ENCODE assay signal across 14 cellular contexts in the genomic region with DNA sequence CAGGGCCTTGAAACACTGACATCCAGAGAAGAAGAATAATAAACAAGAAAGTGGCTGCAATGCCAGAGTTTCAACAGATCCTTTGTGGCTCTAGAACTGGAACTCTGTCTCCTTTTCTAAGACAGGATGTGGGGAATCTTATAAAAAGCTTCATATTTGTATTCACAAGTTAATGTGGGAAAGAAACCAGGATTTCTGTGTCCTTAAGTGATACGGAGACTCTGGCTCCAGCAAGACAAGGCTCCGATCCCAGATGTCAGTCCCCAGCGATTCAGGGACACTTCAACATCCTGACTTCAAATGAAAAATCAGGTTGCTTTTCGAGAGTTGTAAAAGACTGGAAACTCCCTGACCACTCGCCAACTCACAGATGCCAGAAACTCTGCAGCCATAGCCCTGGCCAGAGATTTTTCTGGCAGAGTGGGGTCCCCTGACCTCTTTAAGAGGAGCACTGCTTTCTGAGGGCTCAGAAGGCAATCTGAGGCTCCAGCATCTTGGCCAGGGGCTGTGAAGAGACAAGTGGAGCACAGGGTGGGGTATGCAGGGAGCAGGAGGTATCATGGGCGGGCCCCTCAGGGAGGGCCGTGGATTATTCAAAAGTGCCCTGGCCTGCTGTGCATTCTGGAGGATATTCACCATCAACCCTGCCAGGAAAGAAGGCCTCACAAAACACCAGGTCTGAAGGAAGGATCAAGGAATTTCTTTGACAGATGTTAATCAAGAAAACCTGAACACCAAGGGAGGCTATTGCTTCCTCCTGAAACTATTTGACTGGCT. TPM values are rescaled to one million over a fixed set of nuclear protein-coding genes. Genes with fewer than 3 reads are reported as not detected.
DNase-seq lines count a peak whose midpoint lies in the region; ATAC-seq and TF ChIP-seq lines count a peak whose summit lies in the region.
"Had no signal": no experiment of that assay in that cellular context is flagged by ENCODE, and none has a peak within 500 bp of the region (broad histone marks: within the 10 kb centered on the region; RNA-seq: fewer than 3 reads in every experiment).

No MANE protein-coding gene starts in this region.

- no peaks in the 10 kb centered on the region for H3K36me3 ChIP-seq in MG63
- H3K36me3 ChIP-seq in esophagus muscularis mucosa, result no peaks in the 10 kb centered on the region
- no peaks in the 10 kb centered on the region for H3K36me3 ChIP-seq in mucosa of descending colon (ENCODE audit: low read depth)
- no peaks in the 10 kb centered on the region for H3K36me3 ChIP-seq in tibial artery

- intact Hi-C loops in esophagus muscularis mucosa (cut with DNase I) (no loop called here), mucosa of descending colon (cut with DNase I, micrococcal nuclease) (no loop called here), tibial artery (cut with DNase I; ENCODE audit: low total_unique reads) (no loop called here)

- no peaks in the 10 kb centered on the region for H3K9me3 ChIP-seq in MG63
- H3K9me3 ChIP-seq in esophagus muscularis mucosa, result no peaks in the 10 kb centered on the region
- H3K9me3 ChIP-seq in mucosa of descending colon, result no peaks in the 10 kb centered on the region
- no peaks in the 10 kb centered on the region for H3K9me3 ChIP-seq in tibial artery

- H3K4me3 ChIP-seq in MG63, result no peak overlapping the region
- H3K4me3 ChIP-seq in esophagus muscularis mucosa, result no peak overlapping the region
- H3K4me3 ChIP-seq in mucosa of descending colon, result no peak overlapping the region
- no peak overlapping the region for H3K4me3 ChIP-seq in tibial artery
- H3K4me3 ChIP-seq: lung had no signal

- 36% methylated on average over 6 of the region's 7 CpGs for WGBS in esophagus muscularis mucosa

- DNase-seq in MG63, result peak; percentile 54
- DNase-seq in esophagus muscularis mucosa (ENCODE audit: extremely low spot score), result peak; percentile 92
- DNase-seq in mucosa of descending colon, result peak in 2 of 3 donors; percentile 23 to 42
- peak in 1 of 2 donors; percentile 34 for DNase-seq in tibial artery
- DNase-seq in effector CD8-positive, alpha-beta T cell (lab: John Stamatoyannopoulos, UW), result no peak
- DNase-seq in NCI-H1436 treated with DMSO at 0.1 percent for 48 hours (lab: John Stamatoyannopoulos, UW), result no peak
- DNase-seq: activated T-cell treated with anti-CD3 and anti-CD28 coated beads, Interleukin-2, amount 50 U/mL, for 4 hours; central memory CD4-positive, alpha-beta T cell; glutamatergic neuron; NCI-H446 treated with DMSO at 0.1 percent for 48 hours; small intestine had no signal

- ATAC-seq in mucosa of descending colon, result no peak
- no peak for ATAC-seq in GM19351 (IDR thresholded peaks at IDR 0.05; ENCODE audit: unreplicated experiment)
- ATAC-seq: activated T-cell treated with anti-CD3 and anti-CD28 coated beads, Interleukin-2, amount 50 U/mL, for 4 hours had no signal

- H3K27me3 ChIP-seq in MG63 (no peaks in the 10 kb centered on the region), esophagus muscularis mucosa (no peaks in the 10 kb centered on the region), tibial artery (no peaks in the 10 kb centered on the region)

- TF ChIP-seq EP300 in esophagus muscularis mucosa (IDR thresholded peaks at IDR 0.05), result no peak

- H3K4me1 ChIP-seq in esophagus muscularis mucosa, result peaks cover 9 to 27% (median 24%) of the 10 kb centered on the region in 4 donors
- no peaks in the 10 kb centered on the region for H3K4me1 ChIP-seq in mucosa of descending colon (ENCODE audit: low read depth)
- H3K4me1 ChIP-seq in tibial artery, result peaks cover 0 to 10% (median 5%) of the 10 kb centered on the region in 4 donors

- TF ChIP-seq POLR2A in esophagus muscularis mucosa (IDR thresholded peaks at IDR 0.05; ENCODE audit: low read depth), result no peak

- H3K27ac ChIP-seq in esophagus muscularis mucosa (replicated peaks in 1 of 4), result peak overlapping the region; percentile 20 to 62 (median 34)
- peak overlapping the region; percentile 42 to 47 for H3K27ac ChIP-seq in tibial artery
- H3K27ac ChIP-seq: RWPE1 had no signal

- TF ChIP-seq CTCF in esophagus muscularis mucosa (IDR thresholded peaks at IDR 0.05) (peak in 1 of 3 experiments; percentile 6), mucosa of descending colon (IDR thresholded peaks at IDR 0.05) (no peak), tibial artery (IDR thresholded peaks at IDR 0.05) (no peak)

RNA-seq across cellular contexts. Expression of gene TMX1, which starts 53.3 kb away (rescaled TPM):
- total RNA-seq in MG63 (2014; rRNA removed; shearing (Covaris generic); ENCODE audit: low replicate concordance), result 31.8 and 49.6 TPM in 2 replicates
- 10 to 100 TPM; 17.6 to 24.1 (median 22.6) TPM for total RNA-seq in esophagus muscularis mucosa
- 10 to 100 TPM; 29.9 to 31.9 (median 30.1) TPM for total RNA-seq in mucosa of descending colon

Comparison
In these comparisons a context has a peak if more than half of its experiments do, and no peak if none do; other contexts are left out.
1. DNase-seq: peak in MG63 (single experiment), esophagus muscularis mucosa (single experiment) and mucosa of descending colon (2 of 3); none in effector CD8-positive, alpha-beta T cell (single experiment) and NCI-H1436 treated with DMSO at 0.1 percent for 48 hours (single experiment).